Comparison of ENCODE assay signal across 1 cellular context in genomic region chr1:153510984-153511410, GRCh38.
TF ChIP-seq lines count a peak whose summit lies in the region.

No MANE protein-coding gene starts in this region.

TF ChIP-seq in GM12878, 131 proteins besides CTCF, POLR2A, EP300 and RAD21 (continued from another document and continues in another):
- TF ChIP-seq CUX1 (IDR thresholded peaks at IDR 0.05; ENCODE audit: insufficient replicate concordance, low read depth, low read length) (no peak), TCF12 (IDR thresholded peaks at IDR 0.05; ENCODE audit: low read depth, low read length) (no peak), CHD4 (IDR thresholded peaks at IDR 0.05) (no peak), RAD51 (IDR thresholded peaks at IDR 0.05) (no peak; the same call in 1 of the 2 replicates), USF2 (IDR thresholded peaks at IDR 0.05; ENCODE audit: borderline replicate concordance, low read depth, low read length) (no peak; the same call in 1 of the 2 replicates), RUNX3 (IDR thresholded peaks at IDR 0.05; ENCODE audit: low read length) (no peak), MTA2 (IDR thresholded peaks at IDR 0.05; ENCODE audit: low read depth) (no peak), FOS (IDR thresholded peaks at IDR 0.05; ENCODE audit: borderline replicate concordance, extremely low read depth, insufficient read length) (no peak), IRF4 (IDR thresholded peaks at IDR 0.05; ENCODE audit: low read depth, low read length) (no peak), TAF1 (IDR thresholded peaks at IDR 0.05; ENCODE audit: borderline replicate concordance, low read depth, low read length) (no peak), RCOR1 (conservative IDR thresholded peaks at IDR 0.05; ENCODE audit: low read depth, low read length) (no peak), BMI1 (IDR thresholded peaks at IDR 0.05; ENCODE audit: borderline replicate concordance) (no peak), FOXK2 (IDR thresholded peaks at IDR 0.05) (no peak), KDM1A (IDR thresholded peaks at IDR 0.05; ENCODE audit: borderline replicate concordance) (no peak), POU2F2 (IDR thresholded peaks at IDR 0.05; ENCODE audit: borderline replicate concordance, low read depth, low read length) (no peak), FOXM1 (IDR thresholded peaks at IDR 0.05; ENCODE audit: low read depth, low read length) (no peak), BCL11A (IDR thresholded peaks at IDR 0.05; ENCODE audit: low read depth, low read length) (no peak), E4F1 (IDR thresholded peaks at IDR 0.05; ENCODE audit: borderline replicate concordance, partially characterized antibody) (no peak), USF1 (IDR thresholded peaks at IDR 0.05; ENCODE audit: borderline replicate concordance, extremely low read length, insufficient read depth, low read depth, low read length) (peak; percentile 47), ZBTB33 (IDR thresholded peaks at IDR 0.05) (no peak), IRF5 (IDR thresholded peaks at IDR 0.05; ENCODE audit: borderline replicate concordance) (no peak), ZNF217 (IDR thresholded peaks at IDR 0.05) (no peak), HCFC1 (IDR thresholded peaks at IDR 0.05; ENCODE audit: low read length) (no peak), IKZF2 (IDR thresholded peaks at IDR 0.05) (no peak), ATF7 (IDR thresholded peaks at IDR 0.05; ENCODE audit: low read depth) (no peak), ESRRA (IDR thresholded peaks at IDR 0.05; ENCODE audit: low read length) (no peak), ATF3 (IDR thresholded peaks at IDR 0.05; ENCODE audit: borderline replicate concordance, extremely low read depth, low read depth, low read length) (no peak), NBN (IDR thresholded peaks at IDR 0.05) (no peak), EED (IDR thresholded peaks at IDR 0.05; ENCODE audit: low read depth) (no peak), JUNB (IDR thresholded peaks at IDR 0.05) (no peak), BCLAF1 (IDR thresholded peaks at IDR 0.05) (no peak), ZBTB40 (IDR thresholded peaks at IDR 0.05; ENCODE audit: borderline replicate concordance) (no peak), CBFB (IDR thresholded peaks at IDR 0.05; ENCODE audit: low read depth) (no peak), SPI1 (IDR thresholded peaks at IDR 0.05; ENCODE audit: borderline replicate concordance, insufficient read depth, low read depth, low read length) (no peak), DPF2 (IDR thresholded peaks at IDR 0.05) (no peak)
